Comparison of ENCODE assay signal across 1 cellular context in genomic region chr12:31728289-31728916, GRCh38.
A peak's percentile ranks its signal among the peaks of the same experiment; 100 is the strongest.
TF ChIP-seq lines count a peak whose summit lies in the region.

No MANE protein-coding gene starts in this region.

TF ChIP-seq in H1, 55 proteins besides CTCF, POLR2A, EP300 and RAD21 (continued from another document):
- TF ChIP-seq SAP30 (IDR thresholded peaks at IDR 0.05; ENCODE audit: insufficient read depth, insufficient replicate concordance, low read length) = peak; percentile 96
- TF ChIP-seq YY1 (IDR thresholded peaks at IDR 0.05; ENCODE audit: low read depth, low read length) = no peak
- TF ChIP-seq POLR2AphosphoS5 (IDR thresholded peaks at IDR 0.05; ENCODE audit: low read depth, low read length) = no peak
- no peak for TF ChIP-seq SUZ12 (IDR thresholded peaks at IDR 0.05; ENCODE audit: low read length)
